ENCODE assay signal across 23 cellular contexts in the genomic region with DNA sequence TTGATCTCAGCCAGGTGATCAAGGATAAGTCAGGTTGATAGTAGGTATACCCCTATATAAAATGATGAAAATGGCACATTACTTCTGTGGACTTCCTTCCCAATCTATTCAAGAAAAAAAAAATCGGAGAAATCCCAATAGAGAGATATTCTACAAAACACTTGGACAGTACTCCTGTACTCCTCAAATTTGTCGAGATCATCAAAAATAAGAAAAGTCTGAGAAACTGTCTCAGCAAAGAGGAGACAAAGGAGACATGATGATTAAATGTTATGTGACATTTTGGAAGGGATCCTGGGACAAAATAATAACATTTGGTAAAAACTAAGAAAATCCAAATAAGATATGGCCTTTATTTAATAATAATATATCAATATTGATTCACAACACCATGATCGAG.
DNase-seq lines count a peak whose midpoint lies in the region; ATAC-seq, FAIRE-seq and TF ChIP-seq lines count a peak whose summit lies in the region.
"Had no signal": no experiment of that assay in that cellular context is flagged by ENCODE, and none has a peak within 500 bp of the region (broad histone marks: within the 10 kb centered on the region; RNA-seq: fewer than 3 reads in every experiment).

No MANE protein-coding gene starts in this region.

- CTCF ChIA-PET in A549 (lab: Yijun Ruan, JAX) (interaction anchor here (1.0 to 1.8 kb wide), 3 partner anchors 15 to 38 kb away, joined by 3 to 4 read pairs (median 4); no protein-coding TSS in a partner anchor), IMR-90 (lab: Yijun Ruan, JAX) (no interaction called here), H1 (lab: Charles Lee; ENCODE audit: partially characterized antibody) (no interaction called here)

- H3K9ac ChIP-seq in IMR-90 (ENCODE audit: low read depth, low read length): no peak overlapping the region
- no peak overlapping the region for H3K9ac ChIP-seq in astrocyte (ENCODE audit: low read length)
- no peak overlapping the region for H3K9ac ChIP-seq in H1 (replicated peaks in 1 of 4; ENCODE audit: extremely low read depth in 1 of 4, low read depth in 3 of 4, low read length in 3 of 4)
- H3K9ac ChIP-seq: BLaER1 treated with 17β-estradiol and CSF1 and Interleukin-3, amounts not matched to agents 10 nM and 100 nM had no signal

- H3K56ac ChIP-seq in IMR-90 (ENCODE audit: extremely low read depth, insufficient read depth, low read length) (no peak overlapping the region), H1 (replicated peaks; ENCODE audit: insufficient read length, low read depth, low read length) (no peak overlapping the region)

- POLR2A ChIA-PET in A549 (lab: Yijun Ruan, JAX): no interaction called here
- POLR2A ChIA-PET in IMR-90 (lab: Charles Lee; ENCODE audit: unreplicated experiment): no interaction called here
- POLR2A ChIA-PET in H1 (lab: Charles Lee; ENCODE audit: partially characterized antibody): no interaction called here

- FAIRE-seq in A549 (lab: Jason Lieb, UNC) (no peak), astrocyte (lab: Jason Lieb, UNC) (peak; percentile 9), H1 (lab: Jason Lieb, UNC) (no peak)
- FAIRE-seq: A204.1, D721Med, G401.6, GM12891, GM18507 had no signal

- H3K23ac ChIP-seq in IMR-90 (ENCODE audit: low read depth, low read length) (no peak overlapping the region), H1 (ENCODE audit: insufficient read length) (no peak overlapping the region)

- intact Hi-C loops in IMR-90 (cut with micrococcal nuclease): no loop called here

- no peak overlapping the region for H3K27ac ChIP-seq in A549
- no peak overlapping the region for H3K27ac ChIP-seq in IMR-90 (ENCODE audit: insufficient read depth, low read length)
- H3K27ac ChIP-seq in astrocyte (ENCODE audit: low read depth, low read length): no peak overlapping the region
- H3K27ac ChIP-seq in H1 (ENCODE audit: low read depth, low read length): no peak overlapping the region
- no peak overlapping the region for H3K27ac ChIP-seq in GM23338 (ENCODE audit: low read depth)
- H3K27ac ChIP-seq: BLaER1 treated with 17β-estradiol and CSF1 and Interleukin-3, amounts not matched to agents 10 nM and 100 nM; C4-2B had no signal

- no peak for TF ChIP-seq RAD21 in A549 (conservative IDR thresholded peaks at IDR 0.05 in 1 of 2, IDR thresholded peaks at IDR 0.05 in 1 of 2)
- no peak for TF ChIP-seq RAD21 in IMR-90 (IDR thresholded peaks at IDR 0.05; ENCODE audit: low read length)
- TF ChIP-seq RAD21 in H1 (IDR thresholded peaks at IDR 0.05 in 1 of 2, conservative IDR thresholded peaks at IDR 0.05 in 1 of 2; ENCODE audit: low read depth in 2 of 2, low read length in 2 of 2): no peak

- H2AK5ac ChIP-seq in IMR-90 (ENCODE audit: low read depth, low read length) (no peak overlapping the region), H1 (ENCODE audit: low read depth, low read length) (no peak overlapping the region)

- H3K18ac ChIP-seq in IMR-90 (ENCODE audit: low read depth, low read length) (no peak overlapping the region), H1 (ENCODE audit: extremely low read depth, low read length) (no peak overlapping the region)

- no peak overlapping the region for H2AFZ ChIP-seq in IMR-90 (replicated peaks; ENCODE audit: low read length, poor library complexity)
- H2AFZ ChIP-seq in astrocyte (ENCODE audit: low read depth, low read length): no peak overlapping the region
- H2AFZ ChIP-seq in H1 (ENCODE audit: low read length): no peak overlapping the region
- H2AFZ ChIP-seq in GM23338: no peak overlapping the region

- TF ChIP-seq EP300 in A549 (IDR thresholded peaks at IDR 0.05) (no peak), H1 (IDR thresholded peaks at IDR 0.05; ENCODE audit: borderline replicate concordance in 1 of 2, low read depth in 2 of 2, low read length in 2 of 2) (no peak)

- H3K4me1 ChIP-seq in A549 (no peaks in the 10 kb centered on the region), IMR-90 (ENCODE audit: control insufficient read depth, insufficient read depth, low read length) (no peaks in the 10 kb centered on the region), astrocyte (ENCODE audit: insufficient read depth, low read length) (no peaks in the 10 kb centered on the region), H1 (replicated peaks in 1 of 4; ENCODE audit: control insufficient read depth in 3 of 4, insufficient read depth in 4 of 4, low read length in 3 of 4) (no peaks in the 10 kb centered on the region), GM23338 (ENCODE audit: insufficient read depth) (no peaks in the 10 kb centered on the region)
- H3K4me1 ChIP-seq: Caco-2 had no signal

- H3K36me3 Mint-ChIP-seq in astrocyte (ENCODE audit: low read depth, unreplicated experiment) (no peaks in the 10 kb centered on the region), GM23338 (ENCODE audit: low read depth) (no peaks in the 10 kb centered on the region)
- H3K36me3 Mint-ChIP-seq: CD8-positive, alpha-beta T cell had no signal

- H2BK20ac ChIP-seq in IMR-90 (ENCODE audit: low read depth, low read length) (no peak overlapping the region), H1 (ENCODE audit: low read length) (no peak overlapping the region)

- H3K27ac Mint-ChIP-seq in astrocyte (ENCODE audit: unreplicated experiment): no peak overlapping the region
- no peak overlapping the region for H3K27ac Mint-ChIP-seq in GM23338
- H3K27ac Mint-ChIP-seq: B cell; CD4-positive, alpha-beta T cell; CD8-positive, alpha-beta T cell had no signal

- H3K9me3 ChIP-seq in A549: no peaks in the 10 kb centered on the region
- no peaks in the 10 kb centered on the region for H3K9me3 ChIP-seq in IMR-90 (ENCODE audit: control insufficient read depth, insufficient read depth, low read length)
- H3K9me3 ChIP-seq in astrocyte (ENCODE audit: insufficient read depth, low read depth, low read length): no peaks in the 10 kb centered on the region
- no peaks in the 10 kb centered on the region for H3K9me3 ChIP-seq in H1 (ENCODE audit: insufficient read depth in 2 of 2, low read depth in 1 of 2, low read length in 1 of 2)
- H3K9me3 ChIP-seq: Caco-2 had no signal

- H3K36me3 ChIP-seq in IMR-90 (ENCODE audit: control insufficient read depth, insufficient read depth, low read length) (no peaks in the 10 kb centered on the region), astrocyte (ENCODE audit: insufficient read depth, low read length) (no peaks in the 10 kb centered on the region), H1 (ENCODE audit: control insufficient read depth in 2 of 4, insufficient read depth in 4 of 4, low read length in 3 of 4) (no peaks in the 10 kb centered on the region), GM23338 (ENCODE audit: insufficient read depth) (no peaks in the 10 kb centered on the region)
- H3K36me3 ChIP-seq: BLaER1 treated with 17β-estradiol and CSF1 and Interleukin-3, amounts not matched to agents 10 nM and 100 nM had no signal

- no peaks in the 10 kb centered on the region for H3K9me1 ChIP-seq in IMR-90 (ENCODE audit: insufficient read depth, low read length)

- H3K4me2 ChIP-seq in A549: no peak overlapping the region
- no peak overlapping the region for H3K4me2 ChIP-seq in IMR-90 (ENCODE audit: low read depth, low read length)
- no peak overlapping the region for H3K4me2 ChIP-seq in astrocyte (ENCODE audit: low read length)
- H3K4me2 ChIP-seq in H1 (ENCODE audit: insufficient read depth in 1 of 2, low read depth in 2 of 2, low read length in 2 of 2): no peak overlapping the region
- no peak overlapping the region for H3K4me2 ChIP-seq in GM23338
- H3K4me2 ChIP-seq: BLaER1 treated with 17β-estradiol and CSF1 and Interleukin-3, amounts not matched to agents 10 nM and 100 nM had no signal

- H3F3A ChIP-seq in GM23338 (replicated peaks; ENCODE audit: low read depth): no peaks in the 10 kb centered on the region

- H3K4me3 ChIP-seq in A549: no peak overlapping the region
- no peak overlapping the region for H3K4me3 ChIP-seq in IMR-90 (ENCODE audit: insufficient read depth, low read depth, low read length)
- H3K4me3 ChIP-seq in astrocyte (ENCODE audit: insufficient read depth, low read depth, low read length): no peak overlapping the region
- H3K4me3 ChIP-seq in H1 (ENCODE audit: extremely low read depth in 1 of 4, insufficient read depth in 2 of 4, low read depth in 3 of 4, low read length in 4 of 4): no peak overlapping the region
- H3K4me3 ChIP-seq in GM23338: no peak overlapping the region
- H3K4me3 ChIP-seq: BLaER1 treated with 17β-estradiol and CSF1 and Interleukin-3, amounts not matched to agents 10 nM and 100 nM had no signal

- dilution Hi-C loops in IMR-90 (cut with HindIII; ENCODE audit: low sequenced_read_pairs, unreplicated experiment): no loop called here

- H3K23me2 ChIP-seq in H1 (ENCODE audit: low read depth, low read length): no peaks in the 10 kb centered on the region

- H2AK9ac ChIP-seq in IMR-90 (replicated peaks; ENCODE audit: low read depth, low read length, poor library complexity): no peak overlapping the region

- no peak overlapping the region for H4K8ac ChIP-seq in IMR-90 (ENCODE audit: low read depth in 2 of 2, low read length in 2 of 2)
- H4K8ac ChIP-seq in H1 (ENCODE audit: extremely low read depth, insufficient read depth, low read length): no peak overlapping the region

- H2BK15ac ChIP-seq in IMR-90 (ENCODE audit: low read depth, low read length) (no peak overlapping the region), H1 (ENCODE audit: low read length) (no peak overlapping the region)

- H3K27me3 Mint-ChIP-seq in astrocyte (ENCODE audit: low read depth, unreplicated experiment) (no peaks in the 10 kb centered on the region), GM23338 (ENCODE audit: insufficient read depth, low read depth, poor library complexity) (no peaks in the 10 kb centered on the region)
- H3K27me3 Mint-ChIP-seq: B cell had no signal

- DNase-seq in A549 (ENCODE audit: low read depth in 1 of 2, low spot score in 1 of 2) (no peak), IMR-90 (no peak), astrocyte (ENCODE audit: low read depth) (no peak), H1 (ENCODE audit: low read depth in 1 of 2, low spot score in 2 of 2) (no peak), GM13976 (ENCODE audit: low spot score) (no peak), GM19240 (ENCODE audit: insufficient read length, low spot score) (no peak), GM23338 (ENCODE audit: low spot score) (no peak)
- DNase-seq: 8988T; AML-193; Caco-2; Calu3; CD4-positive, alpha-beta T cell; CD8-positive, alpha-beta T cell; DMS79 treated with DMSO at 0.1 percent for 48 hours; GF-D8 had no signal

- BruUV-seq in IMR-90 (replicated peaks; lab: Mats Ljungman, UMichigan): no TSS peak

- H3K79me2 ChIP-seq in astrocyte (ENCODE audit: insufficient read depth, low read length) (no peaks in the 10 kb centered on the region), H1 (ENCODE audit: control insufficient read depth in 1 of 2, insufficient read depth in 2 of 2, low read length in 2 of 2) (no peaks in the 10 kb centered on the region), GM23338 (replicated peaks; ENCODE audit: insufficient read depth) (no peaks in the 10 kb centered on the region)

- H3K14ac ChIP-seq in IMR-90 (replicated peaks; ENCODE audit: low read depth, low read length): no peak overlapping the region
- no peak overlapping the region for H3K14ac ChIP-seq in H1 (ENCODE audit: insufficient read length)

- in situ Hi-C loops in IMR-90 (cut with MboI; ENCODE audit: low sequenced_read_pairs) (no loop called here), GM13976 (cut with MboI; ENCODE audit: low sequenced_read_pairs, unreplicated experiment) (no loop called here)

- H3K9me3 Mint-ChIP-seq in astrocyte (ENCODE audit: unreplicated experiment) (peaks cover 3% of the 10 kb centered on the region), GM23338 (no peaks in the 10 kb centered on the region)
- H3K9me3 Mint-ChIP-seq: CD4-positive, alpha-beta T cell; CD8-positive, alpha-beta T cell had no signal

- H3K27me3 ChIP-seq in IMR-90 (ENCODE audit: control insufficient read depth, insufficient read depth, low read length): no peaks in the 10 kb centered on the region
- H3K27me3 ChIP-seq in astrocyte (ENCODE audit: insufficient read depth, low read length): no peaks in the 10 kb centered on the region
- H3K27me3 ChIP-seq in H1 (replicated peaks in 1 of 4; ENCODE audit: control insufficient read depth in 3 of 4, extremely low read depth in 1 of 4, insufficient read depth in 3 of 4, low read length in 3 of 4): no peaks in the 10 kb centered on the region
- H3K27me3 ChIP-seq in GM23338 (ENCODE audit: insufficient read depth): no peaks in the 10 kb centered on the region
- H3K27me3 ChIP-seq: BLaER1 treated with 17β-estradiol and CSF1 and Interleukin-3, amounts not matched to agents 10 nM and 100 nM had no signal

- no peak overlapping the region for H4K5ac ChIP-seq in IMR-90 (ENCODE audit: low read depth, low read length)
- no peak overlapping the region for H4K5ac ChIP-seq in H1 (ENCODE audit: insufficient read length, low read depth, low read length)

- no peak overlapping the region for H3K4me3 Mint-ChIP-seq in astrocyte (ENCODE audit: unreplicated experiment)
- H3K4me3 Mint-ChIP-seq in GM23338: no peak overlapping the region
- H3K4me3 Mint-ChIP-seq: B cell; CD4-positive, alpha-beta T cell; CD8-positive, alpha-beta T cell had no signal

- H4K20me1 ChIP-seq in IMR-90 (ENCODE audit: insufficient read depth, low read length): no peaks in the 10 kb centered on the region
- no peaks in the 10 kb centered on the region for H4K20me1 ChIP-seq in astrocyte (ENCODE audit: insufficient read depth, low read length)
- no peaks in the 10 kb centered on the region for H4K20me1 ChIP-seq in H1 (replicated peaks in 1 of 2; ENCODE audit: control insufficient read depth in 1 of 2, insufficient read depth in 2 of 2, low read length in 2 of 2)
- no peaks in the 10 kb centered on the region for H4K20me1 ChIP-seq in GM23338 (replicated peaks; ENCODE audit: insufficient read depth)
- H4K20me1 ChIP-seq: BLaER1 treated with 17β-estradiol and CSF1 and Interleukin-3, amounts not matched to agents 10 nM and 100 nM had no signal

- ATAC-seq in A549: no peak
- ATAC-seq in IMR-90 (ENCODE audit: low read depth): no peak
- ATAC-seq in GM23338: no peak
- ATAC-seq: CD8-positive, alpha-beta T cell had no signal

- H2BK120ac ChIP-seq in IMR-90 (ENCODE audit: low read depth, low read length): no peak overlapping the region
- H2BK120ac ChIP-seq in H1 (replicated peaks; ENCODE audit: low read depth, low read length): no peak overlapping the region

- H3K4ac ChIP-seq in IMR-90 (ENCODE audit: low read depth, low read length) (no peak overlapping the region), H1 (replicated peaks; ENCODE audit: insufficient read length, low read depth, low read length) (no peak overlapping the region)

- H3K4me1 Mint-ChIP-seq in astrocyte (ENCODE audit: low read depth, unreplicated experiment) (peaks cover 2% of the 10 kb centered on the region), GM23338 (peaks cover 5% of the 10 kb centered on the region; the same call in 2 of the 3 replicates)
- H3K4me1 Mint-ChIP-seq: B cell had no signal

- H2BK5ac ChIP-seq in IMR-90 (ENCODE audit: low read depth, low read length, poor library complexity, severe bottlenecking): no peak overlapping the region
- H2BK5ac ChIP-seq in H1 (ENCODE audit: low read depth, low read length): no peak overlapping the region

- H2BK12ac ChIP-seq in H1 (ENCODE audit: low read depth, low read length): no peak overlapping the region

- no peak overlapping the region for H4K91ac ChIP-seq in IMR-90 (ENCODE audit: insufficient read depth, low read depth, low read length)
- no peak overlapping the region for H4K91ac ChIP-seq in H1 (replicated peaks; ENCODE audit: insufficient read length, low read length)

- WGBS in A549 (ENCODE audit: missing lambda C conversion rate): 50% methylated on average over 3 of the region's 3 CpGs
- no CpG with 5 or more reads among the region's 3 CpGs for WGBS in IMR-90 (ENCODE audit: extremely low coverage in 2 of 2, insufficient read length in 1 of 2), 2 experiments
- 94% methylated on average over 3 of the region's 3 CpGs; no CpG with 5 or more reads in 1 of the 2 experiments for WGBS in H1 (ENCODE audit: extremely low coverage in 1 of 2, insufficient coverage in 1 of 2, insufficient read length in 1 of 2, insufficient replicate concordance in 2 of 2, low coverage in 1 of 2, low lambda C conversion rate in 2 of 2, missing lambda C conversion rate in 1 of 2), 2 experiments

- TF ChIP-seq POLR2A in A549 (IDR thresholded peaks at IDR 0.05; ENCODE audit: low read length) (no peak), IMR-90 (IDR thresholded peaks at IDR 0.05; ENCODE audit: low read depth, low read length) (no peak), H1 (IDR thresholded peaks at IDR 0.05; ENCODE audit: control extremely low read depth in 1 of 2, low read depth in 2 of 2, low read length in 2 of 2) (no peak)

- no peaks in the 10 kb centered on the region for H3K79me1 ChIP-seq in IMR-90 (ENCODE audit: low read depth in 1 of 2, low read length in 2 of 2)
- H3K79me1 ChIP-seq in H1 (ENCODE audit: low read depth, low read length): no peaks in the 10 kb centered on the region

- H3K9me2 ChIP-seq in GM23338 (ENCODE audit: insufficient read depth): no peaks in the 10 kb centered on the region; the same call in 1 of the 2 replicates

- TF ChIP-seq CTCF in A549 (IDR thresholded peaks at IDR 0.05) (no peak), IMR-90 (conservative IDR thresholded peaks at IDR 0.05; ENCODE audit: low read depth, low read length) (no peak), astrocyte (IDR thresholded peaks at IDR 0.05; ENCODE audit: insufficient read depth, low read depth, low read length) (no peak), H1 (IDR thresholded peaks at IDR 0.05; ENCODE audit: control extremely low read depth in 1 of 3, insufficient read depth in 1 of 3, low read depth in 1 of 3, low read length in 3 of 3) (no peak), GM13976 (IDR thresholded peaks at IDR 0.05; ENCODE audit: borderline replicate concordance, control extremely low read depth, extremely low read depth, insufficient read depth, missing control alignments) (no peak), GM23338 (conservative IDR thresholded peaks at IDR 0.05; ENCODE audit: low read depth in 2 of 2) (no peak)
